Comparison of ENCODE assay signal across 14 cellular contexts in genomic region chr18:2916184-2916583, GRCh38.
A peak's percentile ranks its signal among the peaks of the same experiment; 100 is the strongest.
DNase-seq lines count a peak whose midpoint lies in the region; ATAC-seq, FAIRE-seq and TF ChIP-seq lines count a peak whose summit lies in the region.
"Had no signal": no experiment of that assay in that cellular context is flagged by ENCODE, and none has a peak within 500 bp of the region (broad histone marks: within the 10 kb centered on the region; RNA-seq: fewer than 3 reads in every experiment).

No MANE protein-coding gene starts in this region.

- POLR2A ChIA-PET in K562 (lab: Yijun Ruan, JAX): interaction anchor here (1.1 kb wide), 2 partner anchors 13 to 23 kb away, joined by 3 to 4 read pairs; no protein-coding TSS in a partner anchor
- POLR2A ChIA-PET in naive thymus-derived CD4-positive, alpha-beta T cell (lab: Charles Lee): interaction anchor here (1.0 kb wide), 1 partner anchor 8 kb away, joined by 3 read pairs; no protein-coding TSS in a partner anchor

- TF ChIP-seq POLR2A in K562 (conservative IDR thresholded peaks at IDR 0.05) (no peak), body of pancreas (IDR thresholded peaks at IDR 0.05) (no peak)

- H3K79me2 ChIP-seq in GM23338 (replicated peaks; ENCODE audit: insufficient read depth) (no peaks in the 10 kb centered on the region), K562 (ENCODE audit: control insufficient read depth, insufficient read depth, low read length) (no peaks in the 10 kb centered on the region)

- no peaks in the 10 kb centered on the region for H3K9me3 Mint-ChIP-seq in GM23338
- H3K9me3 Mint-ChIP-seq in naive thymus-derived CD4-positive, alpha-beta T cell: peaks cover 0 to 1% (median 0%) of the 10 kb centered on the region in 11 donors
- H3K9me3 Mint-ChIP-seq: mesothelial cell of epicardium had no signal

- no peak for TF ChIP-seq EP300 in K562 (IDR thresholded peaks at IDR 0.05; ENCODE audit: low read length)

- DNase-seq in GM23338 (ENCODE audit: low spot score) (peak; percentile 80), K562 (ENCODE audit: extremely low read depth in 1 of 4, low spot score in 3 of 4) (no peak), RPMI8226 (no peak), kidney (no peak), body of pancreas (no peak), NCI-H1694 treated with DMSO at 0.1 percent for 48 hours (lab: John Stamatoyannopoulos, UW) (no peak)
- no peak for DNase-seq in naive thymus-derived CD4-positive, alpha-beta T cell
- DNase-seq: COR-L47, NCI-H345, upper lobe of left lung had no signal

- FAIRE-seq in K562 (lab: Jason Lieb, UNC): peak; percentile 40
- no peak for FAIRE-seq in kidney (lab: Jason Lieb, UNC)
- FAIRE-seq: endometrium had no signal

- no peak for TF ChIP-seq RAD21 in K562 (CRISPR knock-in tag; conservative IDR thresholded peaks at IDR 0.05 in 1 of 2, IDR thresholded peaks at IDR 0.05 in 1 of 2)

- no peaks in the 10 kb centered on the region for H3K9me3 ChIP-seq in BLaER1 treated with 17β-estradiol and CSF1 and Interleukin-3, amounts not matched to agents 10 nM and 100 nM (replicated peaks in 1 of 11)
- H3K9me3 ChIP-seq in K562 (replicated peaks; ENCODE audit: control insufficient read depth, insufficient read depth, low read depth, low read length) (no peaks in the 10 kb centered on the region), kidney (ENCODE audit: control insufficient read depth in 1 of 2, low read length in 2 of 2) (no peaks in the 10 kb centered on the region), body of pancreas (no peaks in the 10 kb centered on the region)
- H3K9me3 ChIP-seq in naive thymus-derived CD4-positive, alpha-beta T cell (ENCODE audit: control insufficient read depth in 2 of 3, low read length in 3 of 3): no peaks in the 10 kb centered on the region
- H3K9me3 ChIP-seq: upper lobe of left lung had no signal

- H3K36me3 Mint-ChIP-seq in GM23338 (ENCODE audit: low read depth): peaks cover 58% of the 10 kb centered on the region
- H3K36me3 Mint-ChIP-seq in naive thymus-derived CD4-positive, alpha-beta T cell: peaks cover 10 to 61% (median 19%) of the 10 kb centered on the region in 5 donors

- H3K27me3 ChIP-seq in BLaER1 treated with 17β-estradiol and CSF1 and Interleukin-3, amounts not matched to agents 10 nM and 100 nM: no peaks in the 10 kb centered on the region
- H3K27me3 ChIP-seq in GM23338 (ENCODE audit: insufficient read depth) (no peaks in the 10 kb centered on the region), K562 (ENCODE audit: control insufficient read depth in 2 of 2, insufficient read depth in 2 of 2, low read length in 2 of 2) (no peaks in the 10 kb centered on the region), body of pancreas (no peaks in the 10 kb centered on the region)
- no peaks in the 10 kb centered on the region for H3K27me3 ChIP-seq in naive thymus-derived CD4-positive, alpha-beta T cell (ENCODE audit: control insufficient read depth in 2 of 2, insufficient read depth in 2 of 2, low read length in 2 of 2)
- H3K27me3 ChIP-seq: upper lobe of left lung had no signal

- no peaks in the 10 kb centered on the region for H3K9me1 ChIP-seq in K562 (ENCODE audit: control insufficient read depth, insufficient read depth, low read length)

- H3K27ac Mint-ChIP-seq in GM23338: peak overlapping the region; percentile 86
- H3K27ac Mint-ChIP-seq in naive thymus-derived CD4-positive, alpha-beta T cell: peak overlapping the region; percentile 64 to 93 (median 76)
- H3K27ac Mint-ChIP-seq: mesothelial cell of epicardium had no signal

- H3K36me3 ChIP-seq in BLaER1 treated with 17β-estradiol and CSF1 and Interleukin-3, amounts not matched to agents 10 nM and 100 nM: peaks cover 35 to 100% (median 54%) of the 10 kb centered on the region in 11 experiments
- no peaks in the 10 kb centered on the region; the same call in 1 of the 2 replicates for H3K36me3 ChIP-seq in GM23338 (ENCODE audit: insufficient read depth)
- H3K36me3 ChIP-seq in K562 (ENCODE audit: control insufficient read depth, insufficient read depth, low read length): peaks cover 47% of the 10 kb centered on the region; the same call in 2 of the 3 replicates
- peaks cover 16 to 82% (median 19%) of the 10 kb centered on the region in 3 experiments for H3K36me3 ChIP-seq in naive thymus-derived CD4-positive, alpha-beta T cell (ENCODE audit: control insufficient read depth in 2 of 3, insufficient read depth in 3 of 3, low read length in 3 of 3)
- H3K36me3 ChIP-seq in kidney (ENCODE audit: control insufficient read depth in 1 of 2, insufficient read depth in 2 of 2, low read length in 2 of 2): peaks cover 26 to 35% of the 10 kb centered on the region in 2 donors
- peaks cover 13 to 17% of the 10 kb centered on the region in 2 donors for H3K36me3 ChIP-seq in body of pancreas (replicated peaks in 1 of 2; ENCODE audit: insufficient read depth in 1 of 2, low read depth in 2 of 2)

- ATAC-seq in GM23338: peak; percentile 81
- no peak for ATAC-seq in K562
- no peak for ATAC-seq in naive thymus-derived CD4-positive, alpha-beta T cell
- no peak for ATAC-seq in body of pancreas
- ATAC-seq: sciatic nerve had no signal

- 87% methylated on average over 7 of the region's 7 CpGs for WGBS in K562 (ENCODE audit: insufficient coverage, low coverage, missing lambda C conversion rate)
- 81 to 93% methylated on average over 7 of the region's 7 CpGs for WGBS in body of pancreas, 2 donors

- H3K4me3 Mint-ChIP-seq in GM23338: peak overlapping the region; percentile 33; the same call in 1 of the 3 replicates
- peak overlapping the region in 1 of 10 donors; percentile 44 for H3K4me3 Mint-ChIP-seq in naive thymus-derived CD4-positive, alpha-beta T cell
- H3K4me3 Mint-ChIP-seq: mesothelial cell of epicardium had no signal

- no peak overlapping the region; a peak in 1 of 22 replicates for H3K9ac ChIP-seq in BLaER1 treated with 17β-estradiol and CSF1 and Interleukin-3, amounts not matched to agents 10 nM and 100 nM
- H3K9ac ChIP-seq in K562 (ENCODE audit: insufficient read depth in 1 of 2, low read depth in 2 of 2, low read length in 2 of 2) (no peak overlapping the region), kidney (ENCODE audit: low read length in 2 of 2) (no peak overlapping the region)

- H3K9me2 ChIP-seq in GM23338 (ENCODE audit: insufficient read depth): no peaks in the 10 kb centered on the region

- H3K4me1 Mint-ChIP-seq in GM23338: peaks cover 51% of the 10 kb centered on the region
- peaks cover 4 to 33% (median 26%) of the 10 kb centered on the region in 7 donors for H3K4me1 Mint-ChIP-seq in naive thymus-derived CD4-positive, alpha-beta T cell
- H3K4me1 Mint-ChIP-seq: mesothelial cell of epicardium had no signal

- H3K4me3 ChIP-seq in BLaER1 treated with 17β-estradiol and CSF1 and Interleukin-3, amounts not matched to agents 10 nM and 100 nM: no peak overlapping the region
- H3K4me3 ChIP-seq in GM23338 (no peak overlapping the region), K562 (no peak overlapping the region), kidney (ENCODE audit: low read length in 2 of 2) (no peak overlapping the region), body of pancreas (no peak overlapping the region)
- no peak overlapping the region for H3K4me3 ChIP-seq in naive thymus-derived CD4-positive, alpha-beta T cell (ENCODE audit: low read length)
- H3K4me3 ChIP-seq: upper lobe of left lung had no signal

- intact Hi-C loops in K562 (cut with micrococcal nuclease) (no loop called here), kidney (cut with DNase I) (no loop called here), body of pancreas (cut with DNase I) (loop anchor here (10.0 kb wide), 1 partner anchor 61 kb away; no protein-coding TSS in a partner anchor)
- intact Hi-C loops in naive thymus-derived CD4-positive, alpha-beta T cell (cut with micrococcal nuclease): no loop called here

- H3K4me2 ChIP-seq in BLaER1 treated with 17β-estradiol and CSF1 and Interleukin-3, amounts not matched to agents 10 nM and 100 nM: peak overlapping the region; percentile 59 to 88 (median 83)
- H3K4me2 ChIP-seq in GM23338 (0 out of 2 replicates have a peak overlapping the region, but pooled peaks have one; percentile 15), K562 (ENCODE audit: insufficient read depth, low read length) (no peak overlapping the region)

- CTCF ChIA-PET in K562 (lab: Yijun Ruan, JAX; ENCODE audit: low intra/inter-chr PET ratio): no interaction called here
- CTCF ChIA-PET in naive thymus-derived CD4-positive, alpha-beta T cell (lab: Charles Lee): no interaction called here

- H2AFZ ChIP-seq in GM23338 (no peak overlapping the region), K562 (ENCODE audit: low read depth, low read length) (no peak overlapping the region)

- H3K27ac ChIP-seq in BLaER1 treated with 17β-estradiol and CSF1 and Interleukin-3, amounts not matched to agents 10 nM and 100 nM: peak overlapping the region in 5 of 11 experiments; percentile 19 to 74 (median 55); a peak in 3 of 22 replicates
- H3K27ac ChIP-seq in GM23338 (ENCODE audit: low read depth): peak overlapping the region; percentile 41; the same call in 1 of the 2 replicates
- H3K27ac ChIP-seq in K562 (ENCODE audit: extremely low read depth, low read depth, low read length): no peak overlapping the region
- H3K27ac ChIP-seq in naive thymus-derived CD4-positive, alpha-beta T cell (ENCODE audit: low read depth, low read length): no peak overlapping the region
- no peak overlapping the region for H3K27ac ChIP-seq in kidney (ENCODE audit: low read depth in 2 of 2, low read length in 2 of 2)
- H3K27ac ChIP-seq in body of pancreas: no peak overlapping the region

- TF ChIP-seq CTCF in GM23338 (conservative IDR thresholded peaks at IDR 0.05; ENCODE audit: low read depth in 2 of 2): no peak
- no peak for TF ChIP-seq CTCF in K562 (IDR thresholded peaks at IDR 0.05 in 2 of 3, conservative IDR thresholded peaks at IDR 0.05 in 1 of 3; ENCODE audit: insufficient read depth in 2 of 3, low read depth in 1 of 3, low read length in 3 of 3)
- TF ChIP-seq CTCF in kidney (IDR thresholded peaks at IDR 0.05; ENCODE audit: borderline replicate concordance, extremely low read depth, insufficient read depth): no peak
- TF ChIP-seq CTCF in body of pancreas (IDR thresholded peaks at IDR 0.05): no peak

- peaks cover 2% of the 10 kb centered on the region for H3K27me3 Mint-ChIP-seq in GM23338 (ENCODE audit: insufficient read depth, low read depth, poor library complexity)
- H3K27me3 Mint-ChIP-seq in naive thymus-derived CD4-positive, alpha-beta T cell: no peaks in the 10 kb centered on the region

- peaks cover 0 to 100% (median 23%) of the 10 kb centered on the region in 11 experiments; a peak in 17 of 22 replicates for H4K20me1 ChIP-seq in BLaER1 treated with 17β-estradiol and CSF1 and Interleukin-3, amounts not matched to agents 10 nM and 100 nM
- H4K20me1 ChIP-seq in GM23338 (replicated peaks; ENCODE audit: insufficient read depth) (no peaks in the 10 kb centered on the region; the same call in 1 of the 2 replicates), K562 (replicated peaks; ENCODE audit: control insufficient read depth, insufficient read depth, low read length) (no peaks in the 10 kb centered on the region)

- H3F3A ChIP-seq in GM23338 (replicated peaks; ENCODE audit: low read depth): no peaks in the 10 kb centered on the region

- in situ Hi-C loops in K562 (cut with MboI): no loop called here

- BruUV-seq in K562 (replicated peaks; lab: Mats Ljungman, UMichigan): no TSS peak

- H3K4me1 ChIP-seq in BLaER1 treated with 17β-estradiol and CSF1 and Interleukin-3, amounts not matched to agents 10 nM and 100 nM: peaks cover 64 to 100% (median 95%) of the 10 kb centered on the region in 10 experiments
- peaks cover 13% of the 10 kb centered on the region for H3K4me1 ChIP-seq in GM23338 (ENCODE audit: insufficient read depth)
- H3K4me1 ChIP-seq in K562 (replicated peaks in 1 of 2; ENCODE audit: control insufficient read depth in 2 of 2, insufficient read depth in 2 of 2, low read length in 2 of 2): peaks cover 0 to 3% of the 10 kb centered on the region in 2 experiments; a peak in 1 of 5 replicates
- no peaks in the 10 kb centered on the region for H3K4me1 ChIP-seq in naive thymus-derived CD4-positive, alpha-beta T cell (ENCODE audit: control insufficient read depth in 2 of 2, insufficient read depth in 2 of 2, low read length in 2 of 2)
- peaks cover 5 to 10% of the 10 kb centered on the region in 2 donors for H3K4me1 ChIP-seq in kidney (ENCODE audit: control insufficient read depth in 1 of 2, insufficient read depth in 1 of 2, low read depth in 1 of 2, low read length in 2 of 2)
- H3K4me1 ChIP-seq in body of pancreas: peaks cover 10% of the 10 kb centered on the region
